1 cellular context compared by ENCODE assay signal in genomic region chr15:85854345-85855097, GRCh38.
TF ChIP-seq lines count a peak whose summit lies in the region.

No MANE protein-coding gene starts in this region.

TF ChIP-seq in H1, 55 proteins besides CTCF, POLR2A, EP300 and RAD21 (continued from another document):
- TF ChIP-seq SUZ12 (IDR thresholded peaks at IDR 0.05; ENCODE audit: low read length) = no peak
- no peak for TF ChIP-seq BRCA1 (IDR thresholded peaks at IDR 0.05; ENCODE audit: low read depth, low read length)
- no peak for TF ChIP-seq RXRA (IDR thresholded peaks at IDR 0.05; ENCODE audit: insufficient read depth, low read depth, low read length)
- no peak for TF ChIP-seq ATF3 (IDR thresholded peaks at IDR 0.05; ENCODE audit: insufficient read depth, low read depth, low read length)
